Comparison of ENCODE assay signal across 13 cellular contexts in genomic region chr3:175386630-175387029, GRCh38.
A peak's percentile ranks its signal among the peaks of the same experiment; 100 is the strongest.
DNase-seq lines count a peak whose midpoint lies in the region; ATAC-seq and TF ChIP-seq lines count a peak whose summit lies in the region.
"Had no signal": no experiment of that assay in that cellular context is flagged by ENCODE, and none has a peak within 500 bp of the region (broad histone marks: within the 10 kb centered on the region; RNA-seq: fewer than 3 reads in every experiment).

No MANE protein-coding gene starts in this region.

- H3K4me1 ChIP-seq in Panc1 (ENCODE audit: control insufficient read depth, insufficient read depth, low read length) (no peaks in the 10 kb centered on the region), right atrium auricular region (no peaks in the 10 kb centered on the region)
- H3K4me1 ChIP-seq: lower lobe of right lung had no signal

- no peaks in the 10 kb centered on the region for H3K36me3 ChIP-seq in Panc1 (ENCODE audit: control insufficient read depth, insufficient read depth, low read length)
- H3K36me3 ChIP-seq in right atrium auricular region = no peaks in the 10 kb centered on the region
- H3K36me3 ChIP-seq: lower lobe of right lung had no signal

- intact Hi-C loops in Panc1 (cut with micrococcal nuclease; ENCODE audit: unreplicated experiment) = no loop called here

- no peak overlapping the region for H3K4me3 ChIP-seq in Panc1 (ENCODE audit: low read depth in 2 of 2, low read length in 2 of 2)
- no peak overlapping the region for H3K4me3 ChIP-seq in right atrium auricular region
- H3K4me3 ChIP-seq: lower lobe of right lung had no signal

- H3K27me3 ChIP-seq in Panc1 (ENCODE audit: control insufficient read depth, insufficient read depth, low read length) = no peaks in the 10 kb centered on the region
- H3K27me3 ChIP-seq in right atrium auricular region = no peaks in the 10 kb centered on the region

- H3K9me3 ChIP-seq in Panc1 (ENCODE audit: control insufficient read depth, insufficient read depth, low read depth, low read length) (no peaks in the 10 kb centered on the region; the same call in 1 of the 2 replicates), right atrium auricular region (no peaks in the 10 kb centered on the region)
- H3K9me3 ChIP-seq: lower lobe of right lung had no signal

- peak; percentile 88 for DNase-seq in EL
- DNase-seq in Panc1 (ENCODE audit: low read depth, low spot score) = peak; percentile 24
- DNase-seq in epithelial cell of prostate (ENCODE audit: low read depth, low spot score) = peak; percentile 81
- DNase-seq in non-pigmented ciliary epithelial cell (ENCODE audit: low read depth) = peak; percentile 92
- no peak for DNase-seq in NCI-H510A treated with DMSO at 0.1 percent for 48 hours (lab: John Stamatoyannopoulos, UW)
- no peak for DNase-seq in NOMO-1 treated with DMSO at 0.1 percent for 48 hours (lab: John Stamatoyannopoulos, UW; ENCODE audit: unreplicated experiment)
- DNase-seq in NCI-H1092 (lab: John Stamatoyannopoulos, UW) = no peak
- no peak for DNase-seq in right atrium auricular region (ENCODE audit: low spot score)
- DNase-seq: cerebellar nuclear complex; lower lobe of right lung; stimulated activated CD4-positive, alpha-beta T cell treated with anti-CD3 and anti-CD28 coated beads, Interleukin-4, amount 100 ng/mL, for 24 hours; stimulated activated naive CD8-positive, alpha-beta T cell treated with anti-CD3 and anti-CD28 coated beads, Interleukin-15, amount 100 ng/mL, for 72 hours had no signal

- no peak overlapping the region for H3K27ac ChIP-seq in Panc1 (ENCODE audit: low read length)
- no peak overlapping the region for H3K27ac ChIP-seq in epithelial cell of prostate
- no peak overlapping the region for H3K27ac ChIP-seq in right atrium auricular region
- H3K27ac ChIP-seq: lower lobe of right lung had no signal

- no peak for TF ChIP-seq CTCF in Panc1 (IDR thresholded peaks at IDR 0.05)
- no peak for TF ChIP-seq CTCF in right atrium auricular region (IDR thresholded peaks at IDR 0.05)

- in situ Hi-C loops in Panc1 (cut with HindIII; ENCODE audit: low pct_unique_long_range_greater_than_20kb, low sequenced_read_pairs) = no loop called here

- CTCF ChIA-PET in Panc1 (lab: Charles Lee) = no interaction called here

- POLR2A ChIA-PET in Panc1 (lab: Charles Lee) = no interaction called here

- BruUV-seq in Panc1 (replicated peaks; lab: Mats Ljungman, UMichigan) = no TSS peak

- peak; percentile 86 for ATAC-seq in Panc1
- ATAC-seq: lower lobe of right lung; Right ventricle myocardium inferior; stimulated activated naive CD8-positive, alpha-beta T cell treated with anti-CD3 and anti-CD28 coated beads, Interleukin-15, amount 100 ng/mL, for 72 hours had no signal

Comparison
In these comparisons a context has a peak if more than half of its experiments do, and no peak if none do; other contexts are left out.
1. DNase-seq: peak in EL (single experiment), Panc1 (single experiment), epithelial cell of prostate (single experiment) and non-pigmented ciliary epithelial cell (single experiment); none in NCI-H510A treated with DMSO at 0.1 percent for 48 hours (single experiment), NOMO-1 treated with DMSO at 0.1 percent for 48 hours (single experiment), NCI-H1092 (single experiment) and right atrium auricular region (single experiment).